In genomic region chr13:108508263-108508662, GRCh38 we compare ENCODE assay signal across 8 cellular contexts.
DNase-seq lines count a peak whose midpoint lies in the region; ATAC-seq and TF ChIP-seq lines count a peak whose summit lies in the region.

No MANE protein-coding gene starts in this region.

- POLR2A ChIA-PET in activated CD4-positive, alpha-beta T cell treated with anti-CD3 and anti-CD28 coated beads, Interleukin-2, amount 10 ng/mL, durations not matched to agents 7 days and 5 days (lab: Charles Lee), result no interaction called here

- H3K27ac ChIP-seq in Peyer's patch, result no peak overlapping the region
- H3K27ac ChIP-seq in tibial nerve, result no peak overlapping the region

- no peaks in the 10 kb centered on the region for H3K4me1 Mint-ChIP-seq in activated CD4-positive, alpha-beta T cell treated with anti-CD3 and anti-CD28 coated beads, Interleukin-2, amount 10 ng/mL, durations not matched to agents 7 days and 5 days

- 0 to 3% methylated on average over 1 of the region's 1 CpG for WGBS in tibial nerve, 2 donors

- H3K9me3 ChIP-seq in Peyer's patch (no peaks in the 10 kb centered on the region), tibial nerve (peaks cover 0 to 6% (median 0%) of the 10 kb centered on the region in 4 donors)

- DNase-seq in SKM-1 (lab: John Stamatoyannopoulos, UW; ENCODE audit: unreplicated experiment) (peak; percentile 30), SKM-1 treated with dmso at 0.1 percent for 144 hours (lab: John Stamatoyannopoulos, UW; ENCODE audit: unreplicated experiment) (no peak), Peyer's patch (no peak), fibroblast of the aortic adventitia (ENCODE audit: low read depth) (peak; percentile 51), tibial nerve (ENCODE audit: low spot score in 2 of 2) (no peak), COLO668 (lab: John Stamatoyannopoulos, UW; ENCODE audit: unreplicated experiment) (no peak)
- DNase-seq in activated CD4-positive, alpha-beta T cell treated with anti-CD3 and anti-CD28 coated beads, Interleukin-2, amount 10 ng/mL, durations not matched to agents 7 days and 5 days, result no peak

- H3K27me3 ChIP-seq in Peyer's patch (no peaks in the 10 kb centered on the region), tibial nerve (no peaks in the 10 kb centered on the region)

- H3K4me3 ChIP-seq in Peyer's patch, result no peak overlapping the region
- H3K4me3 ChIP-seq in fibroblast of the aortic adventitia (ENCODE audit: low read depth, low read length), result no peak overlapping the region
- H3K4me3 ChIP-seq in tibial nerve, result no peak overlapping the region

- no peaks in the 10 kb centered on the region for H3K9me3 Mint-ChIP-seq in activated CD4-positive, alpha-beta T cell treated with anti-CD3 and anti-CD28 coated beads, Interleukin-2, amount 10 ng/mL, durations not matched to agents 7 days and 5 days

- H3K36me3 Mint-ChIP-seq in activated CD4-positive, alpha-beta T cell treated with anti-CD3 and anti-CD28 coated beads, Interleukin-2, amount 10 ng/mL, durations not matched to agents 7 days and 5 days (ENCODE audit: low read depth), result no peaks in the 10 kb centered on the region

- no peaks in the 10 kb centered on the region for H3K4me1 ChIP-seq in Peyer's patch
- H3K4me1 ChIP-seq in tibial nerve, result no peaks in the 10 kb centered on the region

- H3K4me3 Mint-ChIP-seq in activated CD4-positive, alpha-beta T cell treated with anti-CD3 and anti-CD28 coated beads, Interleukin-2, amount 10 ng/mL, durations not matched to agents 7 days and 5 days, result no peak overlapping the region

- no peaks in the 10 kb centered on the region for H3K27me3 Mint-ChIP-seq in activated CD4-positive, alpha-beta T cell treated with anti-CD3 and anti-CD28 coated beads, Interleukin-2, amount 10 ng/mL, durations not matched to agents 7 days and 5 days

- TF ChIP-seq CTCF in Peyer's patch (IDR thresholded peaks at IDR 0.05), result peak in 5 of 6 experiments; percentile 6 to 31 (median 18)
- peak; percentile 61 for TF ChIP-seq CTCF in fibroblast of the aortic adventitia (IDR thresholded peaks at IDR 0.05; ENCODE audit: insufficient read depth, low read length)
- peak in 4 of 5 experiments; percentile 12 to 30 (median 22) for TF ChIP-seq CTCF in tibial nerve (IDR thresholded peaks at IDR 0.05)

- TF ChIP-seq POLR2A in Peyer's patch (IDR thresholded peaks at IDR 0.05), result no peak
- TF ChIP-seq POLR2A in tibial nerve (IDR thresholded peaks at IDR 0.05), result no peak

- TF ChIP-seq EP300 in tibial nerve (IDR thresholded peaks at IDR 0.05), result no peak

- CTCF ChIA-PET in activated CD4-positive, alpha-beta T cell treated with anti-CD3 and anti-CD28 coated beads, Interleukin-2, amount 10 ng/mL, durations not matched to agents 7 days and 5 days (lab: Charles Lee), result no interaction called here

- ATAC-seq in HG02623 (IDR thresholded peaks at IDR 0.05; ENCODE audit: unreplicated experiment), result no peak

- H3K27ac Mint-ChIP-seq in activated CD4-positive, alpha-beta T cell treated with anti-CD3 and anti-CD28 coated beads, Interleukin-2, amount 10 ng/mL, durations not matched to agents 7 days and 5 days, result no peak overlapping the region

- H3K36me3 ChIP-seq in Peyer's patch, result no peaks in the 10 kb centered on the region
- H3K36me3 ChIP-seq in tibial nerve, result no peaks in the 10 kb centered on the region

Comparison
In these comparisons a context has a peak if more than half of its experiments do, and no peak if none do; other contexts are left out.
1. DNase-seq: peak in SKM-1 (single experiment) and fibroblast of the aortic adventitia (single experiment); none in SKM-1 treated with dmso at 0.1 percent for 144 hours (single experiment), Peyer's patch (0 of 3), tibial nerve (0 of 2), COLO668 (single experiment) and activated CD4-positive, alpha-beta T cell treated with anti-CD3 and anti-CD28 coated beads, Interleukin-2, amount 10 ng/mL, durations not matched to agents 7 days and 5 days (single experiment).
2. Peak in every context shown above with its lines, with median percentiles within 50 percentile points of each other: CTCF ChIP-seq.